ENCODE assay signal across 26 cellular contexts in the genomic region with DNA sequence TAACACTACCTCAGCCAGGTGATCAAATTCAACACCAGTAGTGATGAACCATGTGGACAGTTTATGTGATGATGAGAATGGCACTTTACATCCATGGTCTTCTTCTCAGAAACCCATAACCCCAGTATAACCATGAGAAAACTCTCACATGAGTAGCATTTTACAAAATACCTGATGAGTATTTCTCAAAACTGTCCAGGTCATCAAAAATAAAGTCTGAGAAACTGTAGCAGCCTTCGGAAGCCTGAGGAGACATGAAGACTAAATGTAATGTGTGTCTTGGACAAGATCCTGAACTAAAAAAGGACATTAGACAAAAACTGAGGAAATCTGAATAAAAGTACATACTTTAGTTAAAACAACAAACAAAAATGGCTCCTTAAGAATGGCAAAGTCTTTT.
"Had no signal": no experiment of that assay in that cellular context is flagged by ENCODE, and none has a peak within 500 bp of the region (broad histone marks: within the 10 kb centered on the region; RNA-seq: fewer than 3 reads in every experiment).

No MANE protein-coding gene starts in this region.

- H3K36me3 Mint-ChIP-seq: mesothelial cell of epicardium had no signal

- H3K27me3 ChIP-seq: colonic mucosa, esophagus squamous epithelium, gastrocnemius medialis, heart right ventricle, left lung had no signal

- H3K36me3 ChIP-seq: colonic mucosa, esophagus squamous epithelium, gastrocnemius medialis, heart right ventricle, left lung, lower lobe of right lung had no signal

- H3K9me3 ChIP-seq: colonic mucosa, gastrocnemius medialis, left lung, lower lobe of right lung, mucosa of descending colon had no signal

- ATAC-seq: effector memory CD8-positive, alpha-beta T cell; esophagus mucosa; gastrocnemius medialis; heart right ventricle; left cardiac atrium; left ventricle myocardium superior; lower lobe of right lung had no signal

- H3K4me1 ChIP-seq: colonic mucosa, esophagus squamous epithelium, gastrocnemius medialis, heart right ventricle, left lung, lower lobe of right lung had no signal

- H3K4me1 Mint-ChIP-seq: endodermal cell, mesothelial cell of epicardium had no signal

- H3K27me3 Mint-ChIP-seq: dendritic cell treated with granulocyte-macrophage colony-stimulating factor and Interleukin-4, amounts not matched to agents 40 ng/mL and 50 ng/mL, for 4 days; effector memory CD8-positive, alpha-beta T cell had no signal

- DNase-seq: colonic mucosa; cortex of kidney; effector CD8-positive, alpha-beta T cell; effector memory CD8-positive, alpha-beta T cell; endodermal cell; erythroblast; esophagus squamous epithelium; foreskin fibroblast; foreskin melanocyte; gastrocnemius medialis; glutamatergic neuron; head of caudate nucleus; heart right ventricle; hippocampal formation; left cardiac atrium; left lung; left ventricle myocardium superior; lower lobe of right lung; mucosa of descending colon had no signal

- H3K9me3 Mint-ChIP-seq: endodermal cell, mesothelial cell of epicardium had no signal

- FAIRE-seq: endometrium, islet of Langerhans, keratinocyte had no signal

- H3K27ac Mint-ChIP-seq: dendritic cell treated with granulocyte-macrophage colony-stimulating factor and Interleukin-4, amounts not matched to agents 40 ng/mL and 50 ng/mL, for 4 days; effector memory CD8-positive, alpha-beta T cell; endodermal cell; mesothelial cell of epicardium had no signal

- H3K4me3 Mint-ChIP-seq: dendritic cell treated with granulocyte-macrophage colony-stimulating factor and Interleukin-4, amounts not matched to agents 40 ng/mL and 50 ng/mL, for 4 days; effector memory CD8-positive, alpha-beta T cell; endodermal cell; mesothelial cell of epicardium had no signal

- H3K4me3 ChIP-seq: colonic mucosa, esophagus squamous epithelium, gastrocnemius medialis, heart right ventricle, left lung, lower lobe of right lung, mucosa of descending colon had no signal

- H3K27ac ChIP-seq: colonic mucosa, epithelial cell of prostate, esophagus squamous epithelium, gastrocnemius medialis, heart right ventricle, left lung, lower lobe of right lung had no signal
